21 cellular contexts compared by ENCODE assay signal in genomic region chr18:75782826-75783225, GRCh38.
"Had no signal": no experiment of that assay in that cellular context is flagged by ENCODE, and none has a peak within 500 bp of the region (broad histone marks: within the 10 kb centered on the region; RNA-seq: fewer than 3 reads in every experiment).

No MANE protein-coding gene starts in this region.

- H3K27ac Mint-ChIP-seq: naive thymus-derived CD8-positive, alpha-beta T cell; nephron progenitor cell; stimulated activated effector memory CD8-positive, alpha-beta T cell treated with anti-CD3 and anti-CD28 coated beads, Interleukin-12 subunit alpha, Interleukin-12 subunit beta, amount 100 ng/mL, for 72 hours had no signal

- H3K36me3 ChIP-seq: lower lobe of right lung, neutrophil, pancreas, right lobe of liver, stomach, tibial artery, upper lobe of left lung had no signal

- H3K4me2 ChIP-seq: smooth muscle cell had no signal

- H3K4me1 ChIP-seq: lower lobe of right lung, pancreas, right lobe of liver, stomach, tibial artery, upper lobe of left lung had no signal

- H3K4me3 ChIP-seq: lower lobe of right lung, pancreas, right lobe of liver, smooth muscle cell, stomach, tibial artery had no signal

- ATAC-seq: left ventricle myocardium superior; lower lobe of right lung; naive thymus-derived CD8-positive, alpha-beta T cell; pancreas; right lobe of liver; stimulated activated effector memory CD8-positive, alpha-beta T cell treated with anti-CD3 and anti-CD28 coated beads, Interleukin-12 subunit alpha, Interleukin-12 subunit beta, amount 100 ng/mL, for 72 hours had no signal

- H3K9me3 Mint-ChIP-seq: stimulated activated effector memory CD8-positive, alpha-beta T cell treated with anti-CD3 and anti-CD28 coated beads, Interleukin-12 subunit alpha, Interleukin-12 subunit beta, amount 100 ng/mL, for 72 hours had no signal

- H3K27ac ChIP-seq: lower lobe of right lung, neutrophil, pancreas, right lobe of liver, stomach, tibial artery, upper lobe of left lung had no signal

- H3K4me3 Mint-ChIP-seq: naive thymus-derived CD8-positive, alpha-beta T cell; nephron progenitor cell; stimulated activated effector memory CD8-positive, alpha-beta T cell treated with anti-CD3 and anti-CD28 coated beads, Interleukin-12 subunit alpha, Interleukin-12 subunit beta, amount 100 ng/mL, for 72 hours had no signal

- FAIRE-seq: frontal cortex, keratinocyte, pancreas, urothelium cell line had no signal

- H3K27me3 ChIP-seq: neutrophil, pancreas, right lobe of liver, upper lobe of left lung had no signal

- H3K9me3 ChIP-seq: lower lobe of right lung, neutrophil, pancreas, right lobe of liver, stomach, tibial artery, upper lobe of left lung had no signal

- DNase-seq: cortex of kidney; head of caudate nucleus; left ventricle myocardium superior; lower lobe of right lung; naive thymus-derived CD8-positive, alpha-beta T cell; nephron progenitor cell; right lobe of liver; stimulated activated CD4-positive, alpha-beta T cell treated with anti-CD3 and anti-CD28 coated beads, Interleukin-12 subunit alpha, Interleukin-12 subunit beta, amount 100 ng/mL, for 4 hours; stimulated activated CD4-positive, alpha-beta T cell treated with anti-CD3 and anti-CD28 coated beads, Interleukin-2, amount 100 ng/mL, for 24 hours; stimulated activated CD4-positive, alpha-beta T cell treated with anti-CD3 and anti-CD28 coated beads, Interleukin-4, amount 100 ng/mL, for 24 hours; stimulated activated naive CD4-positive, alpha-beta T cell treated with Interleukin-2 at 50 U/mL for 16 hours; stomach; tibial artery had no signal

- H3K36me3 Mint-ChIP-seq: naive thymus-derived CD8-positive, alpha-beta T cell; stimulated activated effector memory CD8-positive, alpha-beta T cell treated with anti-CD3 and anti-CD28 coated beads, Interleukin-12 subunit alpha, Interleukin-12 subunit beta, amount 100 ng/mL, for 72 hours had no signal

- H3K4me1 Mint-ChIP-seq: naive thymus-derived CD8-positive, alpha-beta T cell; stimulated activated effector memory CD8-positive, alpha-beta T cell treated with anti-CD3 and anti-CD28 coated beads, Interleukin-12 subunit alpha, Interleukin-12 subunit beta, amount 100 ng/mL, for 72 hours had no signal
